Comparison of ENCODE assay signal across 9 cellular contexts in genomic region chr1:2585318-2586092, GRCh38. TPM values are rescaled to one million over a fixed set of nuclear protein-coding genes. Genes with fewer than 3 reads are reported as not detected.
A peak's percentile ranks its signal among the peaks of the same experiment; 100 is the strongest.
DNase-seq lines count a peak whose midpoint lies in the region; ATAC-seq, FAIRE-seq and TF ChIP-seq lines count a peak whose summit lies in the region.
"Had no signal": no experiment of that assay in that cellular context is flagged by ENCODE, and none has a peak within 500 bp of the region (broad histone marks: within the 10 kb centered on the region; RNA-seq: fewer than 3 reads in every experiment).

No MANE protein-coding gene starts in this region.

- no peak for FAIRE-seq in D721Med (lab: Jason Lieb, UNC)

- H3K27me3 ChIP-seq in BJ (ENCODE audit: control insufficient read depth, insufficient read depth, low read length): no peaks in the 10 kb centered on the region
- H3K27me3 ChIP-seq in right atrium auricular region: no peaks in the 10 kb centered on the region
- H3K27me3 ChIP-seq in rectal smooth muscle tissue (ENCODE audit: control insufficient read depth, insufficient read depth, low read length): no peaks in the 10 kb centered on the region

- H3K9ac ChIP-seq in rectal smooth muscle tissue (ENCODE audit: low read length): peak overlapping the region; percentile 69

- H3K4me3 ChIP-seq in BJ (ENCODE audit: low read depth, low read length) (peak overlapping the region; percentile 76), right atrium auricular region (peak overlapping the region; percentile 94 to 97), rectal smooth muscle tissue (ENCODE audit: low read length) (peak overlapping the region; percentile 81)

- CTCF ChIA-PET in BJ (lab: Yijun Ruan, JAX): interaction anchor here (0.6 to 1.3 kb wide), 5 partner anchors 20 to 453 kb away, joined by 3 read pairs; no protein-coding TSS in a partner anchor

- H3K36me3 ChIP-seq in BJ (ENCODE audit: control insufficient read depth, insufficient read depth, low read length) (peaks cover 2% of the 10 kb centered on the region; the same call in 1 of the 2 replicates), right atrium auricular region (no peaks in the 10 kb centered on the region), rectal smooth muscle tissue (ENCODE audit: control insufficient read depth, insufficient read depth, low read length) (peaks cover 3% of the 10 kb centered on the region)

- peak; percentile 30 for ATAC-seq in GM19043 (IDR thresholded peaks at IDR 0.05; ENCODE audit: low read depth, unreplicated experiment)

- H3K27ac ChIP-seq in right atrium auricular region (peak overlapping the region; percentile 98), rectal smooth muscle tissue (ENCODE audit: low read depth, low read length) (peak overlapping the region; percentile 95)

- POLR2A ChIA-PET in BJ (lab: Charles Lee): interaction anchor here (0.6 to 0.7 kb wide), 2 partner anchors 59 to 391 kb away, joined by 4 read pairs; partner anchors contain the start of genes FAAP20 and PANK4

- TF ChIP-seq CTCF in BJ (IDR thresholded peaks at IDR 0.05; ENCODE audit: insufficient read depth, low read depth, low read length) (no peak), right atrium auricular region (IDR thresholded peaks at IDR 0.05) (no peak), D721Med (IDR thresholded peaks at IDR 0.05; ENCODE audit: insufficient read depth, missing control alignments) (no peak)

- DNase-seq in BJ (ENCODE audit: low read depth): no peak
- DNase-seq in HUDEP-2 (lab: John Stamatoyannopoulos, UW; ENCODE audit: unreplicated experiment in 76 of 76): peak in 74 of 76 experiments; percentile 7 to 83 (median 69)
- peak; percentile 50 to 83 (median 64) for DNase-seq in T-helper 1 cell
- DNase-seq in amniotic epithelial cell (ENCODE audit: low read depth): peak; percentile 66
- DNase-seq in right atrium auricular region (ENCODE audit: low spot score): peak; percentile 80
- no peak for DNase-seq in D721Med (ENCODE audit: insufficient read length, low spot score)

- H3K4me1 ChIP-seq in right atrium auricular region (peaks cover 0 to 27% of the 10 kb centered on the region in 2 donors), rectal smooth muscle tissue (ENCODE audit: control insufficient read depth, insufficient read depth, low read length) (no peaks in the 10 kb centered on the region)

- no peaks in the 10 kb centered on the region for H3K9me3 ChIP-seq in right atrium auricular region

RNA-seq across cellular contexts. Expression of gene PRXL2B, which starts 1.1 kb away (rescaled TPM):
- 9.8 and 16.1 TPM in 2 replicates for polyA plus RNA-seq in BJ (2011; rRNA removed)
- 8.1 and 9.2 TPM in 2 replicates for polyA minus RNA-seq in BJ (2011; rRNA and poly(A)+ RNA removed)
- total RNA-seq in right atrium auricular region: 1 to 10 TPM; 6.4 to 6.8 TPM

RNA-seq across cellular contexts. Expression of gene TNFRSF14, which starts 29.3 kb away (rescaled TPM):
- 11.8 and 19.3 TPM in 2 replicates for polyA plus RNA-seq in BJ (2011; rRNA removed)
- 10.3 and 11.1 TPM in 2 replicates for polyA minus RNA-seq in BJ (2011; rRNA and poly(A)+ RNA removed)
- total RNA-seq in right atrium auricular region: 10 to 100 TPM in 1 of 2 donors, 1 to 10 TPM in 1; 9.2 to 14.5 TPM

RNA-seq across cellular contexts. Expression of gene MMEL1, which starts 47.3 kb away (rescaled TPM):
- polyA plus RNA-seq in BJ (2011; rRNA removed): 0.17 TPM in 1 of 2 replicates, not detected in the other
- not detected in 2 replicates for polyA minus RNA-seq in BJ (2011; rRNA and poly(A)+ RNA removed)
- not detected for total RNA-seq in right atrium auricular region

RNA-seq across cellular contexts. Expression of gene HES5, which starts 55.4 kb away (rescaled TPM):
- polyA plus RNA-seq in BJ (2011; rRNA removed): not detected in 2 replicates
- polyA minus RNA-seq in BJ (2011; rRNA and poly(A)+ RNA removed): not detected in 2 replicates
- total RNA-seq in right atrium auricular region: not detected
- total RNA-seq: NCI-H460 had no signal

RNA-seq across cellular contexts. Expression of gene PANK4, which starts 59.1 kb away (rescaled TPM):
- polyA plus RNA-seq in BJ (2011; rRNA removed): 13.3 and 17.1 TPM in 2 replicates
- 23.8 and 42.0 TPM in 2 replicates for polyA minus RNA-seq in BJ (2011; rRNA and poly(A)+ RNA removed)
- 10 to 100 TPM; 27.0 to 41.5 TPM for total RNA-seq in right atrium auricular region

Comparison
In these comparisons a context has a peak if more than half of its experiments do, and no peak if none do; other contexts are left out.
1. DNase-seq: peak in HUDEP-2 (74 of 76), T-helper 1 cell (5 of 5), amniotic epithelial cell (single experiment) and right atrium auricular region (single experiment); none in BJ (single experiment) and D721Med (single experiment).
2. Peak in every context shown above with its lines, with median percentiles within 50 percentile points of each other: H3K4me3 ChIP-seq.